In genomic region chr16:65760874-65761273, GRCh38 we compare ENCODE assay signal across 17 cellular contexts.
DNase-seq lines count a peak whose midpoint lies in the region; TF ChIP-seq lines count a peak whose summit lies in the region.
"Had no signal": no experiment of that assay in that cellular context is flagged by ENCODE, and none has a peak within 500 bp of the region (broad histone marks: within the 10 kb centered on the region; RNA-seq: fewer than 3 reads in every experiment).

No MANE protein-coding gene starts in this region.

- peaks cover 22% of the 10 kb centered on the region for H3K4me1 Mint-ChIP-seq in progenitor cell of endocrine pancreas (ENCODE audit: low read depth)
- H3K4me1 Mint-ChIP-seq: CD14-positive monocyte; CD4-positive, alpha-beta memory T cell; CD4-positive, CD25-positive, alpha-beta regulatory T cell; CD8-positive, alpha-beta memory T cell had no signal

- H3K36me3 ChIP-seq in BLaER1 treated with 17β-estradiol and CSF1 and Interleukin-3, amounts not matched to agents 10 nM and 100 nM = 0 out of 22 replicates have a peak, but pooled peaks cover 0 to 6% (median 0%) of the 10 kb centered on the region in 11 experiments
- H3K36me3 ChIP-seq: BE2C had no signal

- H3K27me3 Mint-ChIP-seq in progenitor cell of endocrine pancreas = no peaks in the 10 kb centered on the region
- H3K27me3 Mint-ChIP-seq: CD4-positive, alpha-beta memory T cell; CD4-positive, CD25-positive, alpha-beta regulatory T cell; CD8-positive, alpha-beta memory T cell had no signal

- peaks cover 0 to 30% (median 17%) of the 10 kb centered on the region in 11 experiments; a peak in 17 of 22 replicates for H3K9me3 ChIP-seq in BLaER1 treated with 17β-estradiol and CSF1 and Interleukin-3, amounts not matched to agents 10 nM and 100 nM (replicated peaks in 1 of 11)
- H3K9me3 ChIP-seq: BE2C, Caco-2 had no signal

- no peaks in the 10 kb centered on the region for H3K27me3 ChIP-seq in BLaER1 treated with 17β-estradiol and CSF1 and Interleukin-3, amounts not matched to agents 10 nM and 100 nM
- H3K27me3 ChIP-seq: BE2C had no signal

- peak overlapping the region in 6 of 11 experiments; percentile 71 to 74 (median 72); a peak in 9 of 22 replicates for H3K4me2 ChIP-seq in BLaER1 treated with 17β-estradiol and CSF1 and Interleukin-3, amounts not matched to agents 10 nM and 100 nM

- H3K27ac ChIP-seq in BLaER1 treated with 17β-estradiol and CSF1 and Interleukin-3, amounts not matched to agents 10 nM and 100 nM = peak overlapping the region in 9 of 11 experiments; percentile 77 to 100 (median 97); a peak in 18 of 22 replicates

- no peaks in the 10 kb centered on the region for H3K9me3 Mint-ChIP-seq in progenitor cell of endocrine pancreas (ENCODE audit: low read depth)

- TF ChIP-seq CTCF in progenitor cell of endocrine pancreas (IDR thresholded peaks at IDR 0.05; ENCODE audit: unreplicated experiment) = no peak

- no peaks in the 10 kb centered on the region for H4K20me1 ChIP-seq in BLaER1 treated with 17β-estradiol and CSF1 and Interleukin-3, amounts not matched to agents 10 nM and 100 nM

- peaks cover 51 to 94% (median 64%) of the 10 kb centered on the region in 10 experiments for H3K4me1 ChIP-seq in BLaER1 treated with 17β-estradiol and CSF1 and Interleukin-3, amounts not matched to agents 10 nM and 100 nM
- H3K4me1 ChIP-seq: Caco-2 had no signal

- H3K4me3 Mint-ChIP-seq in progenitor cell of endocrine pancreas (ENCODE audit: low read depth) = no peak overlapping the region
- H3K4me3 Mint-ChIP-seq: CD14-positive monocyte; CD4-positive, alpha-beta memory T cell; CD4-positive, CD25-positive, alpha-beta regulatory T cell; CD8-positive, alpha-beta memory T cell had no signal

- DNase-seq in progenitor cell of endocrine pancreas (ENCODE audit: low spot score, unreplicated experiment) (no peak), NCI-H2227 (lab: John Stamatoyannopoulos, UW; ENCODE audit: unreplicated experiment) (no peak), COLO829 (ENCODE audit: low spot score) (no peak), hepatic stellate cell (ENCODE audit: low spot score) (no peak)
- DNase-seq: 8988T; ACHN; BE2C; C1 segment of cervical spinal cord; Caco-2; Calu3; CD4-positive, alpha-beta memory T cell; CD4-positive, CD25-positive, alpha-beta regulatory T cell; CD8-positive, alpha-beta memory T cell; DMS79 treated with DMSO at 0.1 percent for 48 hours; GF-D8 had no signal

- H3K36me3 Mint-ChIP-seq in progenitor cell of endocrine pancreas (ENCODE audit: insufficient read depth) = no peaks in the 10 kb centered on the region
- H3K36me3 Mint-ChIP-seq: CD14-positive monocyte; CD4-positive, alpha-beta memory T cell; CD4-positive, CD25-positive, alpha-beta regulatory T cell; CD8-positive, alpha-beta memory T cell had no signal

- H3K4me3 ChIP-seq in BLaER1 treated with 17β-estradiol and CSF1 and Interleukin-3, amounts not matched to agents 10 nM and 100 nM = no peak overlapping the region

- peak overlapping the region; percentile 37 for H3K27ac Mint-ChIP-seq in progenitor cell of endocrine pancreas
- H3K27ac Mint-ChIP-seq: CD14-positive monocyte; CD4-positive, alpha-beta memory T cell; CD4-positive, CD25-positive, alpha-beta regulatory T cell; CD8-positive, alpha-beta memory T cell had no signal

- peak overlapping the region in 2 of 11 experiments; percentile 81 to 89; a peak in 3 of 22 replicates for H3K9ac ChIP-seq in BLaER1 treated with 17β-estradiol and CSF1 and Interleukin-3, amounts not matched to agents 10 nM and 100 nM
